26 cellular contexts compared by ENCODE assay signal in the genomic region with DNA sequence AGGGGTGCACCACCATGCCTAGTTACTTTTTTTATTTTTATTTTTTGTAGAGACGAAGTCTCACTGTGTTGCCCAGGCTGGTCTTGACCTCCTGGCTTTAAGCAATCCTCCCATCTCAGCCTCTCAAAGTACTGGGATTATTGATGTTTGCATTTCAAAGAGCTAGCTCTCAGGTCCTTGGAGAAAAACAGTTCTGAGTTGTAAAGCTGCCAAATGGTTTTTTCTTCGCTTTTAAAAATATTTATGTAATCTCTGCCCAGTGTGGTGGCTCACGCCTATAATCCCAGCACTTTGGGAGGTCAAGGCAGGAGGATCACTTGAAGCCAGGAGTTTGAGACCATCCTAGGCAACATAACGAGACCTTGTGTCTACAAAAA. TPM values are rescaled to one million over a fixed set of nuclear protein-coding genes. Genes with fewer than 3 reads are reported as not detected.
"Had no signal": no experiment of that assay in that cellular context is flagged by ENCODE, and none has a peak within 500 bp of the region (broad histone marks: within the 10 kb centered on the region; RNA-seq: fewer than 3 reads in every experiment).

No MANE protein-coding gene starts in this region.

- H3K4me3 ChIP-seq: adrenal gland, body of pancreas, colonic mucosa, esophagus muscularis mucosa, gastroesophageal sphincter had no signal

- H3K4me1 ChIP-seq: adrenal gland, colonic mucosa had no signal

- DNase-seq: activated B cell treated with CpG ODN at 0.5 μM for 24 hours; activated CD4-positive, alpha-beta T cell treated with anti-CD3 and anti-CD28 coated beads for 48 hours; activated CD4-positive, alpha-beta T cell treated with anti-CD3 and anti-CD28 coated beads, Interleukin-2, amount 50 U/mL, for 1 hour; activated CD4-positive, alpha-beta T cell treated with anti-CD3 and anti-CD28 coated beads, Interleukin-2, amount 50 U/mL, for 48 hours; activated CD8-positive, alpha-beta memory T cell treated with anti-CD3 and anti-CD28 coated beads for 24 hours; activated CD8-positive, alpha-beta T cell treated with anti-CD3 and anti-CD28 coated beads for 36 hours; activated gamma-delta T cell; activated naive CD4-positive, alpha-beta T cell; activated naive CD4-positive, alpha-beta T cell treated with anti-CD3 and anti-CD28 coated beads, Interleukin-2, amount 10 ng/mL, durations not matched to agents 7 days and 5 days; activated T-cell treated with anti-CD3 and anti-CD28 coated beads, Interleukin-2, amount 50 U/mL, for 72 hours; adrenal gland; amygdala; body of pancreas; central memory CD4-positive, alpha-beta T cell; cerebellar nuclear complex; colonic mucosa; effector CD8-positive, alpha-beta T cell; erythroblast; foreskin melanocyte; hippocampal formation; T-helper 1 cell had no signal

- H3K9me3 ChIP-seq: adrenal gland, body of pancreas, colonic mucosa, esophagus muscularis mucosa, gastroesophageal sphincter had no signal

- H3K27me3 ChIP-seq: adrenal gland, body of pancreas, colonic mucosa, esophagus muscularis mucosa, gastroesophageal sphincter had no signal

- H3K27ac ChIP-seq: adrenal gland, body of pancreas, colonic mucosa had no signal

- H3K36me3 ChIP-seq: adrenal gland, colonic mucosa, esophagus muscularis mucosa, gastroesophageal sphincter had no signal

- ATAC-seq: activated CD4-positive, CD25-positive, alpha-beta regulatory T cell treated with anti-CD3 and anti-CD28 coated beads, Interleukin-2, amount 50 U/mL, for 24 hours; activated CD8-positive, alpha-beta T cell treated with anti-CD3 and anti-CD28 coated beads for 36 hours; activated naive CD4-positive, alpha-beta T cell treated with anti-CD3 and anti-CD28 coated beads, Interleukin-2, amount 50 U/mL, for 72 hours; activated T-cell treated with anti-CD3 and anti-CD28 coated beads, Interleukin-2, amount 50 U/mL, for 72 hours; body of pancreas; gastroesophageal sphincter had no signal

RNA-seq across cellular contexts. Expression of gene RARRES2, which starts 19.2 kb away (rescaled TPM):
- total RNA-seq: activated B cell treated with CpG ODN at 0.5 μM for 24 hours; activated CD8-positive, alpha-beta T cell treated with anti-CD3 and anti-CD28 coated beads for 36 hours; activated T-cell treated with anti-CD3 and anti-CD28 coated beads, Interleukin-2, amount 50 U/mL, for 72 hours; glomerular endothelial cell had no signal
